Comparison of ENCODE assay signal across 29 cellular contexts in genomic region chr15:29922191-29922590, GRCh38.
DNase-seq lines count a peak whose midpoint lies in the region; ATAC-seq, FAIRE-seq and TF ChIP-seq lines count a peak whose summit lies in the region.
"Had no signal": no experiment of that assay in that cellular context is flagged by ENCODE, and none has a peak within 500 bp of the region (broad histone marks: within the 10 kb centered on the region; RNA-seq: fewer than 3 reads in every experiment).

No MANE protein-coding gene starts in this region.

- no peak for DNase-seq in Caco-2
- no peak for DNase-seq in PC-3
- DNase-seq in caudate nucleus (lab: John Stamatoyannopoulos, UW), result no peak
- DNase-seq in mesothelial cell of epicardium (ENCODE audit: low spot score in 2 of 2, unreplicated experiment in 2 of 2), result no peak
- no peak for DNase-seq in kidney
- DNase-seq: CD8-positive, alpha-beta T cell; DMS 273 treated with DMSO at 0.1 percent for 48 hours; DMS79; EL; GDM1; GM23248; H9; KBM-7; MG63; NCI-H2029; NCI-H446 treated with DMSO at 0.1 percent for 48 hours; NCI-H526; NCI-H82; Peyer's patch; SK-N-SH; SW 1271 had no signal

- H3K27me3 Mint-ChIP-seq in Caco-2 (ENCODE audit: insufficient read depth, unreplicated experiment), result no peaks in the 10 kb centered on the region
- H3K27me3 Mint-ChIP-seq in mesothelial cell of epicardium (ENCODE audit: low read depth), result no peaks in the 10 kb centered on the region

- no peak overlapping the region for H3K27ac ChIP-seq in PC-3 (ENCODE audit: low read length)
- H3K27ac ChIP-seq in caudate nucleus (ENCODE audit: low read depth, low read length), result peak overlapping the region; percentile 26
- H3K27ac ChIP-seq in kidney (ENCODE audit: low read depth in 2 of 2, low read length in 2 of 2), result no peak overlapping the region
- H3K27ac ChIP-seq: C4-2B, GM23248, HL-60, Peyer's patch had no signal

- H3K9ac ChIP-seq in PC-3 (ENCODE audit: low read length), result no peak overlapping the region
- H3K9ac ChIP-seq in kidney (ENCODE audit: low read length in 2 of 2), result no peak overlapping the region
- H3K9ac ChIP-seq: GM23248, SK-N-SH had no signal

- no peaks in the 10 kb centered on the region for H3K79me2 ChIP-seq in PC-3 (ENCODE audit: low read length)

- FAIRE-seq in kidney (lab: Jason Lieb, UNC), result no peak
- FAIRE-seq: GM12891, GM19239 had no signal

- no peaks in the 10 kb centered on the region for H3K27me3 ChIP-seq in Caco-2 (replicated peaks; ENCODE audit: control insufficient read depth, insufficient read depth, low read length)
- no peaks in the 10 kb centered on the region for H3K27me3 ChIP-seq in PC-3 (ENCODE audit: low read length)
- H3K27me3 ChIP-seq: MG63, Peyer's patch had no signal

- H3K4me3 ChIP-seq in Caco-2 (ENCODE audit: low read depth, low read length), result no peak overlapping the region
- no peak overlapping the region for H3K4me3 ChIP-seq in PC-3 (ENCODE audit: low read length)
- no peak overlapping the region for H3K4me3 ChIP-seq in kidney (ENCODE audit: low read length in 2 of 2)
- H3K4me3 ChIP-seq: GM23248, MG63, Peyer's patch had no signal

- H3K4me1 ChIP-seq in Caco-2, result peaks cover 79% of the 10 kb centered on the region
- peaks cover 93% of the 10 kb centered on the region for H3K4me1 ChIP-seq in PC-3 (ENCODE audit: insufficient read depth, low read length)
- H3K4me1 ChIP-seq in kidney (ENCODE audit: control insufficient read depth in 1 of 2, insufficient read depth in 1 of 2, low read depth in 1 of 2, low read length in 2 of 2), result peaks cover 9 to 10% of the 10 kb centered on the region in 2 donors

- H3K36me3 Mint-ChIP-seq in Caco-2 (ENCODE audit: insufficient read depth, unreplicated experiment) (peaks cover 18% of the 10 kb centered on the region), mesothelial cell of epicardium (no peaks in the 10 kb centered on the region)
- H3K36me3 Mint-ChIP-seq: CD8-positive, alpha-beta T cell had no signal

- H4K20me1 ChIP-seq in PC-3 (ENCODE audit: low read length), result no peaks in the 10 kb centered on the region

- H3K4me3 Mint-ChIP-seq in Caco-2 (ENCODE audit: unreplicated experiment), result peak overlapping the region; percentile 54
- H3K4me3 Mint-ChIP-seq in mesothelial cell of epicardium, result no peak overlapping the region
- H3K4me3 Mint-ChIP-seq: B cell; CD8-positive, alpha-beta T cell; H9; T-helper 1 cell treated with Interleukin-12 subunit alpha and Interleukin-12 subunit beta and Interleukin-4 antibody, amounts not matched to agents 30 μg/mL and 1 μg/mL, for 36 hours had no signal

- CTCF ChIA-PET in Caco-2 (lab: Charles Lee) (no interaction called here), PC-3 (lab: Charles Lee) (no interaction called here)

- H3K4me1 Mint-ChIP-seq in Caco-2 (ENCODE audit: low read depth, unreplicated experiment) (peaks cover 90% of the 10 kb centered on the region), mesothelial cell of epicardium (peaks cover 74% of the 10 kb centered on the region)
- H3K4me1 Mint-ChIP-seq: B cell had no signal

- H3K36me3 ChIP-seq in Caco-2 (ENCODE audit: control insufficient read depth, insufficient read depth, low read length) (no peaks in the 10 kb centered on the region), PC-3 (ENCODE audit: low read depth, low read length) (no peaks in the 10 kb centered on the region), kidney (ENCODE audit: control insufficient read depth in 1 of 2, insufficient read depth in 2 of 2, low read length in 2 of 2) (no peaks in the 10 kb centered on the region)
- H3K36me3 ChIP-seq: Peyer's patch had no signal

- BruUV-seq in Caco-2 (replicated peaks; lab: Mats Ljungman, UMichigan) (no TSS peak), PC-3 (replicated peaks; lab: Mats Ljungman, UMichigan) (no TSS peak)

- intact Hi-C loops in Caco-2 (cut with micrococcal nuclease; ENCODE audit: unreplicated experiment) (no loop called here), PC-3 (cut with micrococcal nuclease) (no loop called here), kidney (cut with DNase I) (loop anchor here (10.0 kb wide), 1 partner anchor 167 kb away; no protein-coding TSS in a partner anchor)

- H3K9me3 ChIP-seq in Caco-2 (no peaks in the 10 kb centered on the region), PC-3 (ENCODE audit: low read length) (no peaks in the 10 kb centered on the region), kidney (ENCODE audit: control insufficient read depth in 1 of 2, low read length in 2 of 2) (no peaks in the 10 kb centered on the region)
- H3K9me3 ChIP-seq: MG63, Peyer's patch, SK-N-SH had no signal

- TF ChIP-seq CTCF in Caco-2 (IDR thresholded peaks at IDR 0.05; ENCODE audit: insufficient read depth in 1 of 2, low read depth in 1 of 2, low read length in 1 of 2, severe bottlenecking in 1 of 2, unreplicated experiment in 1 of 2) (no peak), PC-3 (conservative IDR thresholded peaks at IDR 0.05; ENCODE audit: low read depth, low read length) (no peak), mesothelial cell of epicardium (IDR thresholded peaks at IDR 0.05; ENCODE audit: unreplicated experiment) (no peak), kidney (IDR thresholded peaks at IDR 0.05; ENCODE audit: borderline replicate concordance, extremely low read depth, insufficient read depth) (no peak)

- peaks cover 8% of the 10 kb centered on the region for H3F3A ChIP-seq in PC-3 (ENCODE audit: low read length, unreplicated experiment)

- no peaks in the 10 kb centered on the region for H3K9me3 Mint-ChIP-seq in Caco-2 (ENCODE audit: unreplicated experiment)
- no peaks in the 10 kb centered on the region for H3K9me3 Mint-ChIP-seq in mesothelial cell of epicardium
- H3K9me3 Mint-ChIP-seq: CD8-positive, alpha-beta T cell; H9; T-helper 1 cell treated with Interleukin-12 subunit alpha and Interleukin-12 subunit beta and Interleukin-4 antibody, amounts not matched to agents 30 μg/mL and 1 μg/mL, for 36 hours had no signal

- H3K4me2 ChIP-seq in PC-3 (ENCODE audit: low read length), result 0 out of 2 replicates have a peak overlapping the region, but pooled peaks have one; percentile 7
- H3K4me2 ChIP-seq: SK-N-SH had no signal

- POLR2A ChIA-PET in Caco-2 (lab: Charles Lee), result no interaction called here
- POLR2A ChIA-PET in PC-3 (lab: Charles Lee; ENCODE audit: unreplicated experiment), result no interaction called here

- no peak overlapping the region for H2AFZ ChIP-seq in PC-3 (ENCODE audit: low read length)
- H2AFZ ChIP-seq: GM23248 had no signal

- H3K9me2 ChIP-seq in PC-3 (replicated peaks; ENCODE audit: low read length), result 0 out of 2 replicates have a peak, but pooled peaks cover 2% of the 10 kb centered on the region
- H3K9me2 ChIP-seq: SK-N-SH had no signal

- H3K27ac Mint-ChIP-seq in Caco-2 (ENCODE audit: unreplicated experiment) (peak overlapping the region; percentile 87), mesothelial cell of epicardium (peak overlapping the region; percentile 78)
- H3K27ac Mint-ChIP-seq: B cell; CD8-positive, alpha-beta T cell; T-helper 1 cell treated with Interleukin-12 subunit alpha and Interleukin-12 subunit beta and Interleukin-4 antibody, amounts not matched to agents 30 μg/mL and 1 μg/mL, for 36 hours had no signal

- ATAC-seq in PC-3, result no peak
- no peak for ATAC-seq in HG03039 (IDR thresholded peaks at IDR 0.05; ENCODE audit: unreplicated experiment)
- ATAC-seq in GM19395 (IDR thresholded peaks at IDR 0.05; ENCODE audit: unreplicated experiment), result no peak
- ATAC-seq: CD8-positive, alpha-beta T cell had no signal
